In genomic region chr14:64114796-64115195, GRCh38 we compare ENCODE assay signal across 15 cellular contexts.
"Had no signal": no experiment of that assay in that cellular context is flagged by ENCODE, and none has a peak within 500 bp of the region (broad histone marks: within the 10 kb centered on the region; RNA-seq: fewer than 3 reads in every experiment).

No MANE protein-coding gene starts in this region.

- H3K9me3 Mint-ChIP-seq: activated CD8-positive, alpha-beta T cell treated with anti-CD3 and anti-CD28 coated beads for 36 hours; memory B cell had no signal

- H3K4me3 Mint-ChIP-seq: activated CD8-positive, alpha-beta T cell treated with anti-CD3 and anti-CD28 coated beads for 36 hours; memory B cell had no signal

- H3K27me3 Mint-ChIP-seq: activated CD8-positive, alpha-beta T cell treated with anti-CD3 and anti-CD28 coated beads for 36 hours; memory B cell had no signal

- H3K27me3 ChIP-seq: breast epithelium, dorsolateral prefrontal cortex, foreskin keratinocyte, heart left ventricle, ovary, upper lobe of left lung had no signal

- H3K4me1 ChIP-seq: breast epithelium, upper lobe of left lung had no signal

- H3K4me3 ChIP-seq: breast epithelium, dorsolateral prefrontal cortex, heart left ventricle, ovary, skin epidermis, upper lobe of left lung had no signal

- DNase-seq: activated CD4-positive, alpha-beta T cell treated with anti-CD3 and anti-CD28 coated beads for 4 hours; activated CD8-positive, alpha-beta memory T cell treated with anti-CD3 and anti-CD28 coated beads, Interleukin-2, amount 50 U/mL, for 48 hours; activated CD8-positive, alpha-beta T cell treated with anti-CD3 and anti-CD28 coated beads for 36 hours; activated naive CD4-positive, alpha-beta T cell treated with anti-CD3 and anti-CD28 coated beads, Interleukin-2, amount 50 U/mL, for 16 hours; amniotic stem cell; dorsolateral prefrontal cortex; heart left ventricle; ovary; T1000; upper lobe of left lung had no signal

- H3K36me3 ChIP-seq: ovary had no signal

- ATAC-seq: activated CD8-positive, alpha-beta T cell treated with anti-CD3 and anti-CD28 coated beads for 36 hours; foreskin keratinocyte had no signal

- H3K27ac ChIP-seq: breast epithelium, dorsolateral prefrontal cortex, foreskin keratinocyte, ovary, upper lobe of left lung, WERI-Rb-1 had no signal

- H3K4me1 Mint-ChIP-seq: memory B cell had no signal

- H3K9me3 ChIP-seq: breast epithelium, heart left ventricle, ovary, upper lobe of left lung had no signal

- H3K27ac Mint-ChIP-seq: activated CD8-positive, alpha-beta T cell treated with anti-CD3 and anti-CD28 coated beads for 36 hours; memory B cell had no signal
